In genomic region chr4:26021417-26022345, GRCh38 we compare ENCODE assay signal across 12 cellular contexts.
DNase-seq lines count a peak whose midpoint lies in the region; ATAC-seq, FAIRE-seq and TF ChIP-seq lines count a peak whose summit lies in the region.
"Had no signal": no experiment of that assay in that cellular context is flagged by ENCODE, and none has a peak within 500 bp of the region (broad histone marks: within the 10 kb centered on the region; RNA-seq: fewer than 3 reads in every experiment).

No MANE protein-coding gene starts in this region.

- no peak for FAIRE-seq in GM12892 (lab: Jason Lieb, UNC)
- FAIRE-seq: GM18507 had no signal

- H3F3A ChIP-seq in PC-9 (ENCODE audit: insufficient read depth, low read depth), result peaks cover 26% of the 10 kb centered on the region

- H3K27me3 ChIP-seq in PC-9 (ENCODE audit: insufficient read depth, low read depth) (no peaks in the 10 kb centered on the region; the same call in 1 of the 2 replicates), thoracic aorta (replicated peaks; ENCODE audit: insufficient read depth) (no peaks in the 10 kb centered on the region), esophagus muscularis mucosa (no peaks in the 10 kb centered on the region)

- H3K27ac ChIP-seq in PC-9 (peak overlapping the region; percentile 36; the same call in 1 of the 2 replicates), thoracic aorta (peak overlapping the region; percentile 61 to 69), esophagus muscularis mucosa (replicated peaks in 1 of 4) (peak overlapping the region in 2 of 4 donors; percentile 10 to 34)
- H3K27ac ChIP-seq: epithelial cell of prostate, HL-60 had no signal

- no TSS peak for BruUV-seq in PC-9 (replicated peaks; lab: Mats Ljungman, UMichigan)

- peak overlapping the region; percentile 38; the same call in 1 of the 2 replicates for H3K4me3 ChIP-seq in PC-9
- peak overlapping the region; percentile 38 for H3K4me3 ChIP-seq in fibroblast of the aortic adventitia (ENCODE audit: low read depth, low read length)
- peak overlapping the region; percentile 59 for H3K4me3 ChIP-seq in thoracic aorta
- no peak overlapping the region for H3K4me3 ChIP-seq in esophagus muscularis mucosa

- intact Hi-C loops in PC-9 (cut with micrococcal nuclease; ENCODE audit: unreplicated experiment) (no loop called here), esophagus muscularis mucosa (cut with DNase I) (no loop called here)

- no peak for TF ChIP-seq POLR2A in GM12892 (IDR thresholded peaks at IDR 0.05; ENCODE audit: low read depth, low read length)
- no peak for TF ChIP-seq POLR2A in esophagus muscularis mucosa (IDR thresholded peaks at IDR 0.05; ENCODE audit: low read depth)

- POLR2A ChIA-PET in PC-9 (lab: Charles Lee; ENCODE audit: unreplicated experiment), result interaction anchor here (0.6 kb wide), 2 partner anchors 169 to 566 kb away, joined by 4 to 19 read pairs; no protein-coding TSS in a partner anchor

- TF ChIP-seq CTCF in PC-9 (conservative IDR thresholded peaks at IDR 0.05), result no peak
- no peak for TF ChIP-seq CTCF in fibroblast of the aortic adventitia (IDR thresholded peaks at IDR 0.05; ENCODE audit: insufficient read depth, low read length)
- TF ChIP-seq CTCF in thoracic aorta (IDR thresholded peaks at IDR 0.05), result no peak
- no peak for TF ChIP-seq CTCF in esophagus muscularis mucosa (IDR thresholded peaks at IDR 0.05)

- H3K4me2 ChIP-seq in PC-9, result peak overlapping the region; percentile 74

- H3K4me1 ChIP-seq in PC-9 (replicated peaks; ENCODE audit: insufficient read depth) (peaks cover 29% of the 10 kb centered on the region), thoracic aorta (ENCODE audit: control insufficient read depth in 1 of 2, low read depth in 2 of 2) (peaks cover 22 to 38% of the 10 kb centered on the region in 2 donors), esophagus muscularis mucosa (peaks cover 16 to 34% (median 31%) of the 10 kb centered on the region in 4 donors)

- H3K9me3 ChIP-seq in PC-9 (ENCODE audit: insufficient read depth, low read depth), result no peaks in the 10 kb centered on the region; the same call in 1 of the 2 replicates
- H3K9me3 ChIP-seq in thoracic aorta, result no peaks in the 10 kb centered on the region
- H3K9me3 ChIP-seq in esophagus muscularis mucosa, result no peaks in the 10 kb centered on the region

- DNase-seq in H4 (ENCODE audit: low spot score) (peak; percentile 48), PC-9 (peak; percentile 28 to 48), fibroblast of the aortic adventitia (ENCODE audit: low read depth) (peak; percentile 68), thoracic aorta (ENCODE audit: low spot score) (no peak), GM12892 (ENCODE audit: insufficient read length) (no peak), esophagus muscularis mucosa (ENCODE audit: extremely low spot score) (no peak), NCI-H1048 (lab: John Stamatoyannopoulos, UW) (no peak)
- DNase-seq: DND-41; stimulated activated CD4-positive, alpha-beta T cell treated with anti-CD3 and anti-CD28 coated beads, Interleukin-12 subunit alpha, Interleukin-12 subunit beta, amount 100 ng/mL, for 4 hours had no signal

- peak; percentile 5 for ATAC-seq in thoracic aorta (ENCODE audit: insufficient number of reproducible peaks, low FRiP score, low read depth)

- no peak for TF ChIP-seq EP300 in esophagus muscularis mucosa (IDR thresholded peaks at IDR 0.05)

- no peaks in the 10 kb centered on the region for H3K9me2 ChIP-seq in PC-9 (ENCODE audit: insufficient read depth)

- CTCF ChIA-PET in PC-9 (lab: Charles Lee), result interaction anchor here (0.6 kb wide), 1 partner anchor 8 kb away, joined by 3 read pairs; no protein-coding TSS in a partner anchor

- no peaks in the 10 kb centered on the region for H4K20me1 ChIP-seq in PC-9 (ENCODE audit: insufficient read depth)

- WGBS in esophagus muscularis mucosa, result 41% methylated on average over 8 of the region's 8 CpGs

- H3K36me3 ChIP-seq in PC-9 (ENCODE audit: low read depth), result no peaks in the 10 kb centered on the region
- H3K36me3 ChIP-seq in thoracic aorta, result no peaks in the 10 kb centered on the region
- no peaks in the 10 kb centered on the region for H3K36me3 ChIP-seq in esophagus muscularis mucosa

- no peaks in the 10 kb centered on the region for H3K79me2 ChIP-seq in PC-9 (ENCODE audit: low read depth)

- H2AFZ ChIP-seq in PC-9, result 0 out of 2 replicates have a peak overlapping the region, but pooled peaks have one; percentile 6

Comparison
In these comparisons a context has a peak if more than half of its experiments do, and no peak if none do; other contexts are left out.
1. DNase-seq: peak in H4 (single experiment), PC-9 (2 of 2) and fibroblast of the aortic adventitia (single experiment); none in thoracic aorta (single experiment), GM12892 (single experiment), esophagus muscularis mucosa (single experiment) and NCI-H1048 (single experiment).
2. H3K4me3 ChIP-seq: peak in PC-9 (single experiment), fibroblast of the aortic adventitia (single experiment) and thoracic aorta (single experiment); none in esophagus muscularis mucosa (0 of 4).